ENCODE assay signal across 1 cellular context in the genomic region with DNA sequence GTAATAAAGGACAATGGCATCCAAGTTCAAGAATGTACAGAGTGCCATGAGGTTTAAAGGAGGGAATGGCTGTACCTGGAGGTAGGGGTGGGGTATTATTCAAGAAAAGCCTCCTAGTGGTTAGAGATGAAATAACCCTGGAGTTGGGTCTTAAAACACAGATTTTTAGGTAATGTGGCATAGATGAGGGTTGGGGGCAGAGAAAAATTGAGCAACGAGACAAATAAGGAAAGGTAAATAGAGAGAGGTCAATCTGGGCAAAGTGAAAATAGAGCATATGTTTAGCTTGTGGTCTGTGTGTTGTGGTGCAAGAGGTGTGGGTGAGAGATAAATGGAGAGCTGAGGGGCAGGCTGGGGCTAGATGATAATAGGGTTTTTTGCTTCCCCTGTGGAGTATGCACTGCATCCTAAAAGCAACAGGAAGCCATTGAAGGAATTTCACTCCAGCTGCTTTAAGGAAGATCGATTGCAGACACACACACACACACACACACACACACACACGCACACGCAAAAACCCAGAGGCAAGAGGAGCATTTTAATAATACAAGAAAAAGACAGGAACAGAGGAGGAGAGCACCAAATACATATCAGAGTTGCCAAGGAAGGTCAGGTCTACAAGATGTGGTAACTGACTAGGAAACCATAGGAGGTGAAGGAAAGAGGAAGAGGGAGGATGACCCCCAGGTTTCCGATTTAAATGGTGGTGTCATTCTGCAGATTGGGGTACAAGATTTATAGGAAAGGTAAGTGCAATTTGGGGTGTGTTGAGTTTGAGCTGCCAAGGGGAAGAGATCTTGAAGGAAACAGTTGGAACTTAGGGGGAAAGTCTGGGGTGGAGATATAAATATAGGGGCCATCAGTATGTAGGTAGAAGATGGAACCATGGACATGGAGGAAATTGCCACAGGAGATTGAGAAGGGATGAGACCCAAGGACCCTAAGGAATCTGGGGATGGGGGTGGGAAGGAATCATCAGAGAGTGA.
TF ChIP-seq lines count a peak whose summit lies in the region.

No MANE protein-coding gene starts in this region.

TF ChIP-seq in HepG2, 621 proteins besides CTCF, POLR2A, EP300 and RAD21 (continued from another document and continues in another):
- TF ChIP-seq SP1 (IDR thresholded peaks at IDR 0.05) (no peak), SP1 (CRISPR knock-in tag; IDR thresholded peaks at IDR 0.05) (0 out of 2 replicates have a peak, but pooled peaks have one; percentile 28), TOPORS (CRISPR knock-in tag; IDR thresholded peaks at IDR 0.05) (no peak), MYNN (CRISPR knock-in tag; IDR thresholded peaks at IDR 0.05; ENCODE audit: low read depth) (no peak), SP5 (CRISPR knock-in tag; IDR thresholded peaks at IDR 0.05; ENCODE audit: borderline replicate concordance, low read depth) (peak; percentile 72), TFDP1 (CRISPR knock-in tag; IDR thresholded peaks at IDR 0.05; ENCODE audit: borderline replicate concordance) (peak; percentile 72; the same call in 1 of the 2 replicates), ZNF331 (CRISPR knock-in tag; IDR thresholded peaks at IDR 0.05) (peak; percentile 98), NR2F2 (IDR thresholded peaks at IDR 0.05; ENCODE audit: borderline replicate concordance, low read depth) (peak; percentile 98), ZNF558 (CRISPR knock-in tag; IDR thresholded peaks at IDR 0.05; ENCODE audit: borderline replicate concordance) (peak; percentile 71; the same call in 1 of the 2 replicates), ZZZ3 (CRISPR knock-in tag; IDR thresholded peaks at IDR 0.05; ENCODE audit: borderline replicate concordance) (0 out of 2 replicates have a peak, but pooled peaks have one; percentile 74), GTF3A (CRISPR knock-in tag; conservative IDR thresholded peaks at IDR 0.05) (0 out of 2 replicates have a peak, but pooled peaks have one; percentile 48), ZNF256 (CRISPR knock-in tag; conservative IDR thresholded peaks at IDR 0.05) (0 out of 2 replicates have a peak, but pooled peaks have one; percentile 60), CBX2 (IDR thresholded peaks at IDR 0.05; ENCODE audit: low read depth, low read length) (no peak), CBX2 (CRISPR knock-in tag; IDR thresholded peaks at IDR 0.05; ENCODE audit: low read depth) (no peak), ZNF160 (CRISPR knock-in tag; IDR thresholded peaks at IDR 0.05) (no peak), ZBTB3 (CRISPR knock-in tag; IDR thresholded peaks at IDR 0.05; ENCODE audit: borderline replicate concordance, low read depth) (peak; percentile 84), SP140L (CRISPR knock-in tag; IDR thresholded peaks at IDR 0.05; ENCODE audit: borderline replicate concordance) (peak; percentile 57; the same call in 1 of the 2 replicates), NFIC (IDR thresholded peaks at IDR 0.05; ENCODE audit: low read length) (peak; percentile 97), DPF2 (CRISPR knock-in tag; IDR thresholded peaks at IDR 0.05; ENCODE audit: borderline replicate concordance, low read depth) (peak; percentile 99), ZBTB33 (CRISPR knock-in tag; IDR thresholded peaks at IDR 0.05) (peak; percentile 27; the same call in 1 of the 2 replicates), TRIM24 (CRISPR knock-in tag; IDR thresholded peaks at IDR 0.05) (peak; percentile 97), NFYC (CRISPR knock-in tag; IDR thresholded peaks at IDR 0.05) (peak; percentile 38), HOXD1 (CRISPR knock-in tag; IDR thresholded peaks at IDR 0.05) (peak; percentile 93), NR2F6 (IDR thresholded peaks at IDR 0.05) (peak; percentile 99), NR2F6 (CRISPR knock-in tag; IDR thresholded peaks at IDR 0.05) (peak; percentile 99), MIER3 (CRISPR knock-in tag; IDR thresholded peaks at IDR 0.05; ENCODE audit: borderline replicate concordance) (peak; percentile 99; the same call in 1 of the 2 replicates), FOXA1 (IDR thresholded peaks at IDR 0.05) (peak; percentile 98), FOXA1 (CRISPR knock-in tag; IDR thresholded peaks at IDR 0.05) (peak; percentile 100), ZNF644 (CRISPR knock-in tag; IDR thresholded peaks at IDR 0.05; ENCODE audit: low read depth) (peak; percentile 85), KLF13 (CRISPR knock-in tag; IDR thresholded peaks at IDR 0.05) (no peak), KDM6A (CRISPR knock-in tag; IDR thresholded peaks at IDR 0.05; ENCODE audit: low read depth) (peak; percentile 91), ATF1 (CRISPR knock-in tag; IDR thresholded peaks at IDR 0.05) (peak; percentile 87), ZMYM2 (CRISPR knock-in tag; IDR thresholded peaks at IDR 0.05) (peak; percentile 96), ZNF44 (CRISPR knock-in tag; IDR thresholded peaks at IDR 0.05) (peak; percentile 36; the same call in 1 of the 2 replicates), SALL1 (CRISPR knock-in tag; IDR thresholded peaks at IDR 0.05) (peak; percentile 95), STAT5B (CRISPR knock-in tag; IDR thresholded peaks at IDR 0.05) (no peak), GFI1 (CRISPR knock-in tag; IDR thresholded peaks at IDR 0.05; ENCODE audit: borderline replicate concordance) (peak; percentile 95), CHCHD3 (CRISPR knock-in tag; IDR thresholded peaks at IDR 0.05) (no peak), ZNF713 (CRISPR knock-in tag; IDR thresholded peaks at IDR 0.05) (no peak), ZBTB20 (CRISPR knock-in tag; IDR thresholded peaks at IDR 0.05; ENCODE audit: borderline replicate concordance, low read depth) (peak; percentile 87), SIN3A (IDR thresholded peaks at IDR 0.05; ENCODE audit: borderline replicate concordance, low read depth, low read length) (peak; percentile 81), ZMYM3 (CRISPR knock-in tag; IDR thresholded peaks at IDR 0.05) (peak; percentile 82), ZNF18 (CRISPR knock-in tag; IDR thresholded peaks at IDR 0.05; ENCODE audit: insufficient replicate concordance) (peak; percentile 24), CAMTA2 (CRISPR knock-in tag; IDR thresholded peaks at IDR 0.05; ENCODE audit: borderline replicate concordance) (no peak; the same call in 1 of the 2 replicates), ISL2 (CRISPR knock-in tag; IDR thresholded peaks at IDR 0.05) (peak; percentile 98), GABPA (IDR thresholded peaks at IDR 0.05; ENCODE audit: low read depth, low read length) (no peak), GABPA (CRISPR knock-in tag; IDR thresholded peaks at IDR 0.05; ENCODE audit: low read depth) (peak; percentile 57), JUND (CRISPR knock-in tag; IDR thresholded peaks at IDR 0.05) (peak; percentile 40; the same call in 1 of the 2 replicates), IRF2 (CRISPR knock-in tag; IDR thresholded peaks at IDR 0.05) (peak; percentile 95), ZNF580 (CRISPR knock-in tag; IDR thresholded peaks at IDR 0.05; ENCODE audit: borderline replicate concordance, low read depth) (peak; percentile 85)
- TF ChIP-seq, protein P1, sequence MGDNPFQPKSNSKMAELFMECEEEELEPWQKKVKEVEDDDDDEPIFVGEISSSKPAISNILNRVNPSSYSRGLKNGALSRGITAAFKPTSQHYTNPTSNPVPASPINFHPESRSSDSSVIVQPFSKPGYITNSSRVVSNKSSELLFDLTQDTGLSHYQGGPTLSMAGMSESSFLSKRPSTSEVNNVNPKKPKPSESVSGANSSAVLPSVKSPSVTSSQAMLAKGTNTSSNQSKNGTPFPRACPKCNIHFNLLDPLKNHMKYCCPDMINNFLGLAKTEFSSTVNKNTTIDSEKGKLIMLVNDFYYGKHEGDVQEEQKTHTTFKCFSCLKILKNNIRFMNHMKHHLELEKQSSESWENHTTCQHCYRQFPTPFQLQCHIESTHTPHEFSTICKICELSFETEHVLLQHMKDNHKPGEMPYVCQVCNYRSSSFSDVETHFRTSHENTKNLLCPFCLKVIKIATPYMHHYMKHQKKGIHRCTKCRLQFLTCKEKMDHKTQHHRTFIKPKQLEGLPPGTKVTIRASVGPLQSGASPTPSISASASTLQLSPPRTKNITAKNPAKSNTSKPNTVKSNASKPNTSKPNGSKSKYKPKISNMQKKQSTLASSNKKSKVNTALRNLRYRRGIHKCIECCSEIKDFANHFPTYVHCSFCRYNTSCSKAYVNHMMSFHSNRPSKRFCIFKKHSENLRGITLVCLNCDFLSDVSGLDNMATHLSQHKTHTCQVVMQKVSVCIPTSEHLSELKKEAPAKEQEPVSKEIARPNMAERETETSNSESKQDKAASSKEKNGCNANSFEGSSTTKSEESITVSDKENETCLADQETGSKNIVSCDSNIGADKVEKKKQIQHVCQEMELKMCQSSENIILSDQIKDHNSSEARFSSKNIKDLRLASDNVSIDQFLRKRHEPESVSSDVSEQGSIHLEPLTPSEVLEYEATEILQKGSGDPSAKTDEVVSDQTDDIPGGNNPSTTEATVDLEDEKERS (CRISPR knock-in tag; IDR thresholded peaks at IDR 0.05), result peak; percentile 93
- TF ChIP-seq, protein P2, sequence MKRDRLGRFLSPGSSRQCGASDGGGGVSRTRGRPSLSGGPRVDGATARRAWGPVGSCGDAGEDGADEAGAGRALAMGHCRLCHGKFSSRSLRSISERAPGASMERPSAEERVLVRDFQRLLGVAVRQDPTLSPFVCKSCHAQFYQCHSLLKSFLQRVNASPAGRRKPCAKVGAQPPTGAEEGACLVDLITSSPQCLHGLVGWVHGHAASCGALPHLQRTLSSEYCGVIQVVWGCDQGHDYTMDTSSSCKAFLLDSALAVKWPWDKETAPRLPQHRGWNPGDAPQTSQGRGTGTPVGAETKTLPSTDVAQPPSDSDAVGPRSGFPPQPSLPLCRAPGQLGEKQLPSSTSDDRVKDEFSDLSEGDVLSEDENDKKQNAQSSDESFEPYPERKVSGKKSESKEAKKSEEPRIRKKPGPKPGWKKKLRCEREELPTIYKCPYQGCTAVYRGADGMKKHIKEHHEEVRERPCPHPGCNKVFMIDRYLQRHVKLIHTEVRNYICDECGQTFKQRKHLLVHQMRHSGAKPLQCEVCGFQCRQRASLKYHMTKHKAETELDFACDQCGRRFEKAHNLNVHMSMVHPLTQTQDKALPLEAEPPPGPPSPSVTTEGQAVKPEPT (CRISPR knock-in tag; IDR thresholded peaks at IDR 0.05; ENCODE audit: low read depth), result peak; percentile 61; the same call in 1 of the 2 replicates
- TF ChIP-seq, protein P3, sequence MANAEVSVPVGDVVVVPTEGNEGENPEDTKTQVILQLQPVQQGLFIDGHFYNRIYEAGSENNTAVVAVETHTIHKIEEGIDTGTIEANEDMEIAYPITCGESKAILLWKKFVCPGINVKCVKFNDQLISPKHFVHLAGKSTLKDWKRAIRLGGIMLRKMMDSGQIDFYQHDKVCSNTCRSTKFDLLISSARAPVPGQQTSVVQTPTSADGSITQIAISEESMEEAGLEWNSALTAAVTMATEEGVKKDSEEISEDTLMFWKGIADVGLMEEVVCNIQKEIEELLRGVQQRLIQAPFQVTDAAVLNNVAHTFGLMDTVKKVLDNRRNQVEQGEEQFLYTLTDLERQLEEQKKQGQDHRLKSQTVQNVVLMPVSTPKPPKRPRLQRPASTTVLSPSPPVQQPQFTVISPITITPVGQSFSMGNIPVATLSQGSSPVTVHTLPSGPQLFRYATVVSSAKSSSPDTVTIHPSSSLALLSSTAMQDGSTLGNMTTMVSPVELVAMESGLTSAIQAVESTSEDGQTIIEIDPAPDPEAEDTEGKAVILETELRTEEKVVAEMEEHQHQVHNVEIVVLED (CRISPR knock-in tag; IDR thresholded peaks at IDR 0.05; ENCODE audit: borderline replicate concordance), result peak; percentile 35; the same call in 1 of the 2 replicates
- TF ChIP-seq, protein P4, sequence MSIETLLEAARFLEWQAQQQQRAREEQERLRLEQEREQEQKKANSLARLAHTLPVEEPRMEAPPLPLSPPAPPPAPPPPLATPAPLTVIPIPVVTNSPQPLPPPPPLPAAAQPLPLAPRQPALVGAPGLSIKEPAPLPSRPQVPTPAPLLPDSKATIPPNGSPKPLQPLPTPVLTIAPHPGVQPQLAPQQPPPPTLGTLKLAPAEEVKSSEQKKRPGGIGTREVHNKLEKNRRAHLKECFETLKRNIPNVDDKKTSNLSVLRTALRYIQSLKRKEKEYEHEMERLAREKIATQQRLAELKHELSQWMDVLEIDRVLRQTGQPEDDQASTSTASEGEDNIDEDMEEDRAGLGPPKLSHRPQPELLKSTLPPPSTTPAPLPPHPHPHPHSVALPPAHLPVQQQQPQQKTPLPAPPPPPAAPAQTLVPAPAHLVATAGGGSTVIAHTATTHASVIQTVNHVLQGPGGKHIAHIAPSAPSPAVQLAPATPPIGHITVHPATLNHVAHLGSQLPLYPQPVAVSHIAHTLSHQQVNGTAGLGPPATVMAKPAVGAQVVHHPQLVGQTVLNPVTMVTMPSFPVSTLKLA (IDR thresholded peaks at IDR 0.05), result peak; percentile 50
